Comparison of ENCODE assay signal across 27 cellular contexts in genomic region chr13:37026778-37027177, GRCh38.
"Had no signal": no experiment of that assay in that cellular context is flagged by ENCODE, and none has a peak within 500 bp of the region (broad histone marks: within the 10 kb centered on the region; RNA-seq: fewer than 3 reads in every experiment).

No MANE protein-coding gene starts in this region.

- H3K4me1 Mint-ChIP-seq: activated naive CD4-positive, alpha-beta T cell treated with anti-CD3 and anti-CD28 coated beads, Interleukin-2, amount 50 U/mL, for 24 hours; activated naive CD8-positive, alpha-beta T cell treated with anti-CD3 and anti-CD28 coated beads, Interleukin-2, amount 10 ng/mL, durations not matched to agents 7 days and 5 days had no signal

- H3K9me3 Mint-ChIP-seq: activated CD4-positive, alpha-beta memory T cell treated with anti-CD3 and anti-CD28 coated beads, Interleukin-2, amount 10 ng/mL, durations not matched to agents 7 days and 5 days; activated naive CD4-positive, alpha-beta T cell treated with anti-CD3 and anti-CD28 coated beads, Interleukin-2, amount 50 U/mL, for 24 hours; activated naive CD8-positive, alpha-beta T cell treated with anti-CD3 and anti-CD28 coated beads, Interleukin-2, amount 10 ng/mL, durations not matched to agents 7 days and 5 days; activated T-cell treated with anti-CD3 and anti-CD28 coated beads, Interleukin-2, amount 50 U/mL, for 72 hours; activated T-helper 17 cell treated with anti-CD3 and anti-CD28 coated beads, Interleukin-2, amount 50 U/mL, for 72 hours had no signal

- H3K4me1 ChIP-seq: ascending aorta, Peyer's patch had no signal

- H3K27me3 ChIP-seq: ascending aorta, Peyer's patch had no signal

- H3K9me3 ChIP-seq: ascending aorta, Peyer's patch had no signal

- H3K4me3 ChIP-seq: ascending aorta, K562, Peyer's patch had no signal

- DNase-seq: activated CD4-positive, alpha-beta memory T cell treated with anti-CD3 and anti-CD28 coated beads, Interleukin-2, amount 10 ng/mL, durations not matched to agents 7 days and 5 days; activated CD4-positive, alpha-beta T cell treated with anti-CD3 and anti-CD28 coated beads for 1 hour; activated CD4-positive, alpha-beta T cell treated with anti-CD3 and anti-CD28 coated beads for 48 hours; activated CD4-positive, CD25-positive, alpha-beta regulatory T cell; activated effector memory CD4-positive, alpha-beta T cell treated with anti-CD3 and anti-CD28 coated beads, Interleukin-2, amount 50 U/mL, for 16 hours; activated naive CD4-positive, alpha-beta T cell; activated naive CD8-positive, alpha-beta T cell treated with anti-CD3 and anti-CD28 coated beads, Interleukin-2, amount 10 ng/mL, durations not matched to agents 7 days and 5 days; activated T-cell treated with anti-CD3 and anti-CD28 coated beads, Interleukin-2, amount 50 U/mL, for 1 hour; activated T-cell treated with anti-CD3 and anti-CD28 coated beads, Interleukin-2, amount 50 U/mL, for 72 hours; amygdala; NCI-H1048; NCI-H1105 treated with DMSO at 0.1 percent for 48 hours; NCI-H1436; NCI-H1694; NCI-H1930; NCI-H345; NCI-H524 treated with DMSO at 0.1 percent for 48 hours; Peyer's patch; SIG-M5; T1000; WERI-Rb-1 had no signal

- H3K4me3 Mint-ChIP-seq: activated CD4-positive, alpha-beta memory T cell treated with anti-CD3 and anti-CD28 coated beads, Interleukin-2, amount 10 ng/mL, durations not matched to agents 7 days and 5 days; activated naive CD4-positive, alpha-beta T cell treated with anti-CD3 and anti-CD28 coated beads, Interleukin-2, amount 50 U/mL, for 24 hours; activated naive CD8-positive, alpha-beta T cell treated with anti-CD3 and anti-CD28 coated beads, Interleukin-2, amount 10 ng/mL, durations not matched to agents 7 days and 5 days; activated T-cell treated with anti-CD3 and anti-CD28 coated beads, Interleukin-2, amount 50 U/mL, for 72 hours; activated T-helper 17 cell treated with anti-CD3 and anti-CD28 coated beads, Interleukin-2, amount 50 U/mL, for 72 hours had no signal

- H3K27ac Mint-ChIP-seq: activated CD4-positive, alpha-beta memory T cell treated with anti-CD3 and anti-CD28 coated beads, Interleukin-2, amount 10 ng/mL, durations not matched to agents 7 days and 5 days; activated naive CD4-positive, alpha-beta T cell treated with anti-CD3 and anti-CD28 coated beads, Interleukin-2, amount 50 U/mL, for 24 hours; activated naive CD8-positive, alpha-beta T cell treated with anti-CD3 and anti-CD28 coated beads, Interleukin-2, amount 10 ng/mL, durations not matched to agents 7 days and 5 days; activated T-cell treated with anti-CD3 and anti-CD28 coated beads, Interleukin-2, amount 50 U/mL, for 72 hours; activated T-helper 17 cell treated with anti-CD3 and anti-CD28 coated beads, Interleukin-2, amount 50 U/mL, for 72 hours had no signal

- FAIRE-seq: K562 had no signal

- ATAC-seq: activated T-cell treated with anti-CD3 and anti-CD28 coated beads, Interleukin-2, amount 50 U/mL, for 72 hours; activated T-helper 17 cell treated with anti-CD3 and anti-CD28 coated beads, Interleukin-2, amount 50 U/mL, for 72 hours; K562; Right ventricle myocardium inferior had no signal

- H3K27ac ChIP-seq: ascending aorta, Peyer's patch, RWPE1, WERI-Rb-1 had no signal

- H3K27me3 Mint-ChIP-seq: activated CD4-positive, alpha-beta memory T cell treated with anti-CD3 and anti-CD28 coated beads, Interleukin-2, amount 10 ng/mL, durations not matched to agents 7 days and 5 days; activated naive CD4-positive, alpha-beta T cell treated with anti-CD3 and anti-CD28 coated beads, Interleukin-2, amount 50 U/mL, for 24 hours; activated naive CD8-positive, alpha-beta T cell treated with anti-CD3 and anti-CD28 coated beads, Interleukin-2, amount 10 ng/mL, durations not matched to agents 7 days and 5 days; activated T-helper 17 cell treated with anti-CD3 and anti-CD28 coated beads, Interleukin-2, amount 50 U/mL, for 72 hours had no signal
